In the genomic region with DNA sequence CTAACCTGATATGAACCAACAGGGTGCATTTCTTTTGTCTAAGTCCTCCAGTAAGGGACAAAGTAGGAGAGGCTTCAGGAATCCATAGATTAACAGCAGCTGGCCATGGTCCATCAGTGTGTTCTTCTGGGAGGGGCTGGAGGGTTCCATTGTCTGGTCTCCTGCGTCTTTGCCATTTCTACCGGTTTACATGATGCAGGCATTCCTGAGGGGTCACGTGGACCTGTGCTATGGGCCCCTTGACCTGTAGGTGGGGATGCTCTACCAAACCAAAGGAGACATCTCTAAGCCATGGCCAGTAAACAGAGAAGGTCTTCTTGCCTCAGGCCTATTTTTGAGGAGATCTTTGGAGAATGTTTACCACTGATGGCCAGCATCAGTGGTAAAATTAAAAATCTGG, we compare ENCODE assay signal across 1 cellular context.
TF ChIP-seq lines count a peak whose summit lies in the region.

No MANE protein-coding gene starts in this region.

TF ChIP-seq in H1, 55 proteins besides CTCF, POLR2A, EP300 and RAD21 (continued from another document):
- TF ChIP-seq, protein P1, sequence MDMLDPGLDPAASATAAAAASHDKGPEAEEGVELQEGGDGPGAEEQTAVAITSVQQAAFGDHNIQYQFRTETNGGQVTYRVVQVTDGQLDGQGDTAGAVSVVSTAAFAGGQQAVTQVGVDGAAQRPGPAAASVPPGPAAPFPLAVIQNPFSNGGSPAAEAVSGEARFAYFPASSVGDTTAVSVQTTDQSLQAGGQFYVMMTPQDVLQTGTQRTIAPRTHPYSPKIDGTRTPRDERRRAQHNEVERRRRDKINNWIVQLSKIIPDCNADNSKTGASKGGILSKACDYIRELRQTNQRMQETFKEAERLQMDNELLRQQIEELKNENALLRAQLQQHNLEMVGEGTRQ (IDR thresholded peaks at IDR 0.05; ENCODE audit: low read length), result peak; percentile 81
- TF ChIP-seq, protein P2, sequence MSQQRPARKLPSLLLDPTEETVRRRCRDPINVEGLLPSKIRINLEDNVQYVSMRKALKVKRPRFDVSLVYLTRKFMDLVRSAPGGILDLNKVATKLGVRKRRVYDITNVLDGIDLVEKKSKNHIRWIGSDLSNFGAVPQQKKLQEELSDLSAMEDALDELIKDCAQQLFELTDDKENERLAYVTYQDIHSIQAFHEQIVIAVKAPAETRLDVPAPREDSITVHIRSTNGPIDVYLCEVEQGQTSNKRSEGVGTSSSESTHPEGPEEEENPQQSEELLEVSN (IDR thresholded peaks at IDR 0.05), result no peak
- TF ChIP-seq KDM4A (IDR thresholded peaks at IDR 0.05; ENCODE audit: low read depth, low read length, severe bottlenecking) (no peak), SIRT6 (IDR thresholded peaks at IDR 0.05; ENCODE audit: low read length) (no peak), YY1 (IDR thresholded peaks at IDR 0.05; ENCODE audit: low read depth, low read length) (no peak; the same call in 1 of the 2 replicates), TCF12 (IDR thresholded peaks at IDR 0.05; ENCODE audit: low read depth, low read length) (no peak), EGR1 (IDR thresholded peaks at IDR 0.05; ENCODE audit: borderline replicate concordance, low read depth, low read length) (no peak), SUZ12 (IDR thresholded peaks at IDR 0.05; ENCODE audit: low read length) (no peak), TAF7 (optimal IDR thresholded peaks at IDR 0.05; ENCODE audit: borderline replicate concordance, low read depth, low read length) (no peak), HDAC6 (IDR thresholded peaks at IDR 0.05; ENCODE audit: low read depth, low read length) (no peak), EZH2 (IDR thresholded peaks at IDR 0.05; ENCODE audit: low read depth, low read length, severe bottlenecking) (no peak), CBX5 (IDR thresholded peaks at IDR 0.05; ENCODE audit: low read depth, low read length) (no peak), NRF1 (IDR thresholded peaks at IDR 0.05; ENCODE audit: low read depth, low read length) (no peak), RFX5 (IDR thresholded peaks at IDR 0.05; ENCODE audit: borderline replicate concordance, low read depth, low read length) (no peak)
- TF ChIP-seq, protein P3, sequence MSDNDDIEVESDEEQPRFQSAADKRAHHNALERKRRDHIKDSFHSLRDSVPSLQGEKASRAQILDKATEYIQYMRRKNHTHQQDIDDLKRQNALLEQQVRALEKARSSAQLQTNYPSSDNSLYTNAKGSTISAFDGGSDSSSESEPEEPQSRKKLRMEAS (IDR thresholded peaks at IDR 0.05), result 0 out of 2 replicates have a peak, but pooled peaks have one; percentile 38
